Comparison of ENCODE assay signal across 12 cellular contexts in genomic region chr3:29026301-29026700, GRCh38.
DNase-seq lines count a peak whose midpoint lies in the region; ATAC-seq and TF ChIP-seq lines count a peak whose summit lies in the region.
"Had no signal": no experiment of that assay in that cellular context is flagged by ENCODE, and none has a peak within 500 bp of the region (broad histone marks: within the 10 kb centered on the region; RNA-seq: fewer than 3 reads in every experiment).

No MANE protein-coding gene starts in this region.

- H3K4me3 ChIP-seq in breast epithelium (no peak overlapping the region), tibial nerve (no peak overlapping the region)
- H3K4me3 ChIP-seq: psoas muscle had no signal

- no peaks in the 10 kb centered on the region for H3K36me3 ChIP-seq in breast epithelium
- no peaks in the 10 kb centered on the region for H3K36me3 ChIP-seq in tibial nerve

- H3K4me1 Mint-ChIP-seq in MCF 10A (ENCODE audit: insufficient read depth, unreplicated experiment), result peaks cover 21% of the 10 kb centered on the region

- CTCF ChIA-PET in MCF 10A (lab: Yijun Ruan, JAX), result no interaction called here

- H3K4me1 ChIP-seq in breast epithelium (no peaks in the 10 kb centered on the region), tibial nerve (no peaks in the 10 kb centered on the region)
- H3K4me1 ChIP-seq: psoas muscle had no signal

- no peaks in the 10 kb centered on the region for H3K27me3 Mint-ChIP-seq in MCF 10A (ENCODE audit: insufficient read depth, unreplicated experiment)

- TF ChIP-seq POLR2A in breast epithelium (IDR thresholded peaks at IDR 0.05), result no peak
- no peak for TF ChIP-seq POLR2A in tibial nerve (IDR thresholded peaks at IDR 0.05)

- ATAC-seq in GM21825 (IDR thresholded peaks at IDR 0.05; ENCODE audit: unreplicated experiment) (peak; percentile 98), HG03280 (IDR thresholded peaks at IDR 0.05; ENCODE audit: unreplicated experiment) (peak; percentile 75)
- ATAC-seq: psoas muscle had no signal

- H3K27me3 ChIP-seq in breast epithelium (no peaks in the 10 kb centered on the region), tibial nerve (no peaks in the 10 kb centered on the region)

- no peak overlapping the region for H3K27ac ChIP-seq in breast epithelium
- no peak overlapping the region for H3K27ac ChIP-seq in tibial nerve
- H3K27ac ChIP-seq: psoas muscle had no signal

- intact Hi-C loops in MCF 10A (cut with micrococcal nuclease) (no loop called here), breast epithelium (cut with DNase I; ENCODE audit: low total_unique reads) (no loop called here)

- no peak for DNase-seq in MCF 10A (ENCODE audit: unreplicated experiment)
- no peak for DNase-seq in breast epithelium (ENCODE audit: low spot score in 2 of 2)
- no peak for DNase-seq in D341Med (ENCODE audit: low spot score)
- DNase-seq in NCI-H446 treated with DMSO at 0.1 percent for 48 hours (lab: John Stamatoyannopoulos, UW), result no peak
- no peak for DNase-seq in tibial nerve (ENCODE audit: low spot score in 2 of 2)
- no peak for DNase-seq in EL
- DNase-seq: AML-193, NCI-H1092 treated with DMSO at 0.1 percent for 48 hours, OCI-M1, psoas muscle had no signal

- no peak for TF ChIP-seq CTCF in MCF 10A (IDR thresholded peaks at IDR 0.05; ENCODE audit: unreplicated experiment)
- TF ChIP-seq CTCF in breast epithelium (IDR thresholded peaks at IDR 0.05), result no peak
- no peak for TF ChIP-seq CTCF in tibial nerve (IDR thresholded peaks at IDR 0.05)

- 95 to 97% methylated on average over 2 of the region's 2 CpGs for WGBS in tibial nerve, 2 donors

- peaks cover 21% of the 10 kb centered on the region for H3K9me3 Mint-ChIP-seq in MCF 10A (ENCODE audit: unreplicated experiment)

- H3K36me3 Mint-ChIP-seq in MCF 10A (ENCODE audit: insufficient read depth, unreplicated experiment), result no peaks in the 10 kb centered on the region

- H3K27ac Mint-ChIP-seq in MCF 10A (ENCODE audit: low read depth, unreplicated experiment), result peak overlapping the region; percentile 77

- no TSS peak for BruUV-seq in MCF 10A (replicated peaks; lab: Mats Ljungman, UMichigan)

- H3K4me3 Mint-ChIP-seq in MCF 10A (ENCODE audit: unreplicated experiment), result no peak overlapping the region

- H3K9me3 ChIP-seq in breast epithelium, result no peaks in the 10 kb centered on the region
- peaks cover 0 to 4% (median 0%) of the 10 kb centered on the region in 4 donors for H3K9me3 ChIP-seq in tibial nerve
- H3K9me3 ChIP-seq: psoas muscle had no signal

- TF ChIP-seq EP300 in tibial nerve (IDR thresholded peaks at IDR 0.05), result no peak

- POLR2A ChIA-PET in MCF 10A (lab: Yijun Ruan, JAX), result interaction anchor here (0.5 kb wide), 1 partner anchor 111 kb away, joined by 3 read pairs; no protein-coding TSS in a partner anchor
